In genomic region chr4:121842862-121843261, GRCh38 we compare ENCODE assay signal across 20 cellular contexts. TPM values are rescaled to one million over a fixed set of nuclear protein-coding genes. Genes with fewer than 3 reads are reported as not detected.
DNase-seq lines count a peak whose midpoint lies in the region; ATAC-seq and TF ChIP-seq lines count a peak whose summit lies in the region.
"Had no signal": no experiment of that assay in that cellular context is flagged by ENCODE, and none has a peak within 500 bp of the region (broad histone marks: within the 10 kb centered on the region; RNA-seq: fewer than 3 reads in every experiment).

No MANE protein-coding gene starts in this region.

- no peak for DNase-seq in activated CD4-positive, alpha-beta memory T cell treated with anti-CD3 and anti-CD28 coated beads, Interleukin-2, amount 10 ng/mL, durations not matched to agents 7 days and 5 days
- DNase-seq in activated CD4-positive, alpha-beta memory T cell treated with anti-CD3 and anti-CD28 coated beads for 36 hours: no peak
- peak; percentile 6 for DNase-seq in iris pigment epithelial cell (ENCODE audit: low read depth)
- DNase-seq in superior temporal gyrus (ENCODE audit: extremely low spot score): peak; percentile 44
- no peak for DNase-seq in NCI-H1694 (lab: John Stamatoyannopoulos, UW)
- no peak for DNase-seq in right lobe of liver
- no peak for DNase-seq in activated CD4-positive, CD25-positive, alpha-beta regulatory T cell (lab: John Stamatoyannopoulos, UW)
- DNase-seq: CD4-positive, alpha-beta T cell; CD8-positive, alpha-beta memory T cell; DMS 273 treated with DMSO at 0.1 percent for 48 hours; DMS79; GF-D8; H9 had no signal

- peak overlapping the region; percentile 5 for H3K27ac Mint-ChIP-seq in activated CD4-positive, alpha-beta memory T cell treated with anti-CD3 and anti-CD28 coated beads, Interleukin-2, amount 10 ng/mL, durations not matched to agents 7 days and 5 days
- H3K27ac Mint-ChIP-seq in activated CD4-positive, alpha-beta memory T cell treated with anti-CD3 and anti-CD28 coated beads for 36 hours: no peak overlapping the region
- H3K27ac Mint-ChIP-seq: B cell; CD4-positive, alpha-beta T cell; GM23338; H9 had no signal

- ATAC-seq in SK-N-SH treated with all-trans-retinoic acid at 6 μM for 48 hours (peak; percentile 67), right lobe of liver (no peak)
- ATAC-seq: GM23338, HCT116 had no signal

- no peaks in the 10 kb centered on the region for H3K27me3 ChIP-seq in right lobe of liver
- H3K27me3 ChIP-seq: BLaER1 had no signal

- 91% methylated on average over 4 of the region's 4 CpGs for WGBS in right lobe of liver (ENCODE audit: insufficient coverage, low coverage, low lambda C conversion rate, missing lambda C conversion rate)

- no peaks in the 10 kb centered on the region for H3K9me3 ChIP-seq in right lobe of liver
- H3K9me3 ChIP-seq: BLaER1 had no signal

- H3K9me3 Mint-ChIP-seq in activated CD4-positive, alpha-beta memory T cell treated with anti-CD3 and anti-CD28 coated beads, Interleukin-2, amount 10 ng/mL, durations not matched to agents 7 days and 5 days: no peaks in the 10 kb centered on the region
- H3K9me3 Mint-ChIP-seq in activated CD4-positive, alpha-beta memory T cell treated with anti-CD3 and anti-CD28 coated beads for 36 hours: no peaks in the 10 kb centered on the region
- H3K9me3 Mint-ChIP-seq: CD4-positive, alpha-beta T cell; CD8-positive, alpha-beta memory T cell; GM23338 had no signal

- H3K4me3 Mint-ChIP-seq in activated CD4-positive, alpha-beta memory T cell treated with anti-CD3 and anti-CD28 coated beads, Interleukin-2, amount 10 ng/mL, durations not matched to agents 7 days and 5 days: no peak overlapping the region
- no peak overlapping the region for H3K4me3 Mint-ChIP-seq in activated CD4-positive, alpha-beta memory T cell treated with anti-CD3 and anti-CD28 coated beads for 36 hours
- H3K4me3 Mint-ChIP-seq: B cell; CD4-positive, alpha-beta T cell; CD8-positive, alpha-beta memory T cell; GM23338; H9 had no signal

- peaks cover 7% of the 10 kb centered on the region for H3K4me1 Mint-ChIP-seq in activated CD4-positive, alpha-beta memory T cell treated with anti-CD3 and anti-CD28 coated beads, Interleukin-2, amount 10 ng/mL, durations not matched to agents 7 days and 5 days
- no peaks in the 10 kb centered on the region for H3K4me1 Mint-ChIP-seq in activated CD4-positive, alpha-beta memory T cell treated with anti-CD3 and anti-CD28 coated beads for 36 hours (ENCODE audit: low read depth)
- H3K4me1 Mint-ChIP-seq: B cell; CD8-positive, alpha-beta memory T cell; GM23338; H9 had no signal

- POLR2A ChIA-PET in activated CD4-positive, alpha-beta memory T cell treated with anti-CD3 and anti-CD28 coated beads, Interleukin-2, amount 10 ng/mL, durations not matched to agents 7 days and 5 days (lab: Charles Lee): no interaction called here
- POLR2A ChIA-PET in activated CD4-positive, alpha-beta memory T cell treated with anti-CD3 and anti-CD28 coated beads for 36 hours (lab: Charles Lee): no interaction called here

- no peak for TF ChIP-seq POLR2A in right lobe of liver (IDR thresholded peaks at IDR 0.05)

- H3K36me3 Mint-ChIP-seq in activated CD4-positive, alpha-beta memory T cell treated with anti-CD3 and anti-CD28 coated beads, Interleukin-2, amount 10 ng/mL, durations not matched to agents 7 days and 5 days (ENCODE audit: low read depth): peaks cover 45% of the 10 kb centered on the region
- peaks cover 34% of the 10 kb centered on the region for H3K36me3 Mint-ChIP-seq in activated CD4-positive, alpha-beta memory T cell treated with anti-CD3 and anti-CD28 coated beads for 36 hours

- H3K4me3 ChIP-seq in right lobe of liver: no peak overlapping the region
- H3K4me3 ChIP-seq: BLaER1, GM23338 had no signal

- H3K27ac ChIP-seq in right lobe of liver: no peak overlapping the region
- H3K27ac ChIP-seq: 22Rv1, BLaER1, C4-2B had no signal

- TF ChIP-seq CTCF in right lobe of liver (IDR thresholded peaks at IDR 0.05): no peak

- peaks cover 0 to 13% (median 4%) of the 10 kb centered on the region in 4 donors for H3K36me3 ChIP-seq in right lobe of liver

- CTCF ChIA-PET in activated CD4-positive, alpha-beta memory T cell treated with anti-CD3 and anti-CD28 coated beads, Interleukin-2, amount 10 ng/mL, durations not matched to agents 7 days and 5 days (lab: Charles Lee): no interaction called here
- CTCF ChIA-PET in activated CD4-positive, alpha-beta memory T cell treated with anti-CD3 and anti-CD28 coated beads for 36 hours (lab: Charles Lee): no interaction called here

- no peaks in the 10 kb centered on the region for H3K4me1 ChIP-seq in right lobe of liver
- H3K4me1 ChIP-seq: BLaER1 had no signal

- intact Hi-C loops in activated CD4-positive, alpha-beta memory T cell treated with anti-CD3 and anti-CD28 coated beads for 36 hours (cut with micrococcal nuclease): no loop called here
- intact Hi-C loops in right lobe of liver (cut with DNase I): no loop called here

- no peaks in the 10 kb centered on the region for H3K27me3 Mint-ChIP-seq in activated CD4-positive, alpha-beta memory T cell treated with anti-CD3 and anti-CD28 coated beads, Interleukin-2, amount 10 ng/mL, durations not matched to agents 7 days and 5 days
- no peaks in the 10 kb centered on the region for H3K27me3 Mint-ChIP-seq in activated CD4-positive, alpha-beta memory T cell treated with anti-CD3 and anti-CD28 coated beads for 36 hours
- H3K27me3 Mint-ChIP-seq: B cell; CD4-positive, alpha-beta T cell; CD8-positive, alpha-beta memory T cell had no signal

TF ChIP-seq in SK-N-SH treated with all-trans-retinoic acid at 6 μM for 48 hours, 23 proteins besides CTCF, POLR2A, EP300 and RAD21:
- no peak for TF ChIP-seq ZC3H10 (CRISPR knock-in tag; IDR thresholded peaks at IDR 0.05)
- TF ChIP-seq PATZ1 (CRISPR knock-in tag; IDR thresholded peaks at IDR 0.05; ENCODE audit: borderline replicate concordance): no peak
- no peak for TF ChIP-seq ARNTL (CRISPR knock-in tag; IDR thresholded peaks at IDR 0.05; ENCODE audit: borderline replicate concordance, low read depth)
- no peak for TF ChIP-seq ZFP30 (CRISPR knock-in tag; IDR thresholded peaks at IDR 0.05)
- TF ChIP-seq CSDC2 (CRISPR knock-in tag; IDR thresholded peaks at IDR 0.05): no peak
- TF ChIP-seq ZFP3 (CRISPR knock-in tag; IDR thresholded peaks at IDR 0.05): no peak
- no peak for TF ChIP-seq SNAI2 (CRISPR knock-in tag; IDR thresholded peaks at IDR 0.05)
- no peak for TF ChIP-seq ESRRG (CRISPR knock-in tag; IDR thresholded peaks at IDR 0.05)
- TF ChIP-seq GLIS3 (CRISPR knock-in tag; IDR thresholded peaks at IDR 0.05): no peak
TF ChIP-seq in SK-N-SH treated with all-trans-retinoic acid at 6 μM for 48 hours: peak in this region for 0.

RNA-seq across cellular contexts. Expression of gene CCNA2, which starts 19.2 kb away (rescaled TPM):
- 100 to 1,000 TPM; 104 to 107 TPM for total RNA-seq in activated CD4-positive, alpha-beta memory T cell treated with anti-CD3 and anti-CD28 coated beads, Interleukin-2, amount 10 ng/mL, durations not matched to agents 7 days and 5 days
- total RNA-seq in activated CD4-positive, alpha-beta memory T cell treated with anti-CD3 and anti-CD28 coated beads for 36 hours: 100 to 1,000 TPM in 1 of 2 experiments, 10 to 100 TPM in 1; 98.2 to 100 TPM
- 1 to 10 TPM in 3 of 6 experiments, under 1 TPM in 3; 0.15 to 4.3 (median 1.4) TPM for total RNA-seq in right lobe of liver

RNA-seq across cellular contexts. Expression of gene BBS7, which starts 27.4 kb away (rescaled TPM):
- 10 to 100 TPM; 16.2 to 16.9 TPM for total RNA-seq in activated CD4-positive, alpha-beta memory T cell treated with anti-CD3 and anti-CD28 coated beads, Interleukin-2, amount 10 ng/mL, durations not matched to agents 7 days and 5 days
- total RNA-seq in activated CD4-positive, alpha-beta memory T cell treated with anti-CD3 and anti-CD28 coated beads for 36 hours: 10 to 100 TPM; 15.2 to 17.9 TPM
- 1 to 10 TPM; 1.8 to 7.0 (median 3.6) TPM for total RNA-seq in right lobe of liver

RNA-seq across cellular contexts. Expression of gene EXOSC9, which starts 41.7 kb away (rescaled TPM):
- 10 to 100 TPM; 50.5 to 51.0 TPM for total RNA-seq in activated CD4-positive, alpha-beta memory T cell treated with anti-CD3 and anti-CD28 coated beads, Interleukin-2, amount 10 ng/mL, durations not matched to agents 7 days and 5 days
- 10 to 100 TPM; 65.9 to 68.0 TPM for total RNA-seq in activated CD4-positive, alpha-beta memory T cell treated with anti-CD3 and anti-CD28 coated beads for 36 hours
- 10 to 100 TPM in 1 of 6 experiments, 1 to 10 TPM in 5; 3.6 to 12.5 (median 6.5) TPM for total RNA-seq in right lobe of liver

Comparison
In these comparisons a context has a peak if more than half of its experiments do, and no peak if none do; other contexts are left out.
1. DNase-seq: peak in iris pigment epithelial cell (single experiment) and superior temporal gyrus (single experiment); none in activated CD4-positive, alpha-beta memory T cell treated with anti-CD3 and anti-CD28 coated beads, Interleukin-2, amount 10 ng/mL, durations not matched to agents 7 days and 5 days (single experiment), activated CD4-positive, alpha-beta memory T cell treated with anti-CD3 and anti-CD28 coated beads for 36 hours (single experiment), NCI-H1694 (single experiment), right lobe of liver (0 of 3) and activated CD4-positive, CD25-positive, alpha-beta regulatory T cell (0 of 4).
2. RNA of gene CCNA2, which starts 19.2 kb away (total RNA-seq): 104 to 107 TPM in activated CD4-positive, alpha-beta memory T cell treated with anti-CD3 and anti-CD28 coated beads, Interleukin-2, amount 10 ng/mL, durations not matched to agents 7 days and 5 days and 98.2 to 100 TPM in activated CD4-positive, alpha-beta memory T cell treated with anti-CD3 and anti-CD28 coated beads for 36 hours; 0.15 to 4.3 TPM in right lobe of liver; every median in the first group is over 10 times any median in the second.